Comparison of ENCODE assay signal across 8 cellular contexts in genomic region chr19:2475702-2476450, GRCh38. TPM values are rescaled to one million over a fixed set of nuclear protein-coding genes. Genes with fewer than 3 reads are reported as not detected.
DNase-seq lines count a peak whose midpoint lies in the region; FAIRE-seq and TF ChIP-seq lines count a peak whose summit lies in the region.

Gene GADD45B (plus strand): TSS chr19:2476127. CDS start chr19:2476359, 232 bp downstream.

- FAIRE-seq in G401.6 (lab: Jason Lieb, UNC), result peak; percentile 98

- no peaks in the 10 kb centered on the region for H3K79me1 ChIP-seq in neuronal stem cell (ENCODE audit: low read depth, low read length)

- TF ChIP-seq CTCF in HEK293 (tag by site-specific recombination; IDR thresholded peaks at IDR 0.05), result no peak

- H2AFZ ChIP-seq in neuronal stem cell (ENCODE audit: low read length), result peak within 1 kb of the TSS; percentile 84

- H3K4ac ChIP-seq in neuronal stem cell (ENCODE audit: low read length), result peak within 1 kb of the TSS; percentile 11

- H3K9ac ChIP-seq in neuronal stem cell (ENCODE audit: low read depth, low read length, poor library complexity) (peak within 1 kb of the TSS; percentile 93), subcutaneous abdominal adipose tissue (ENCODE audit: low read length in 5 of 5) (peak within 1 kb of the TSS; percentile 91 to 97 (median 93))

- DNase-seq in MV-4-11 (lab: John Stamatoyannopoulos, UW) (peak; percentile 97), SK-N-DZ (ENCODE audit: low spot score) (peak; percentile 85), foreskin melanocyte (peak; percentile 94), neuronal stem cell (ENCODE audit: low spot score) (peak; percentile 95)
- DNase-seq in activated naive CD4-positive, alpha-beta T cell treated with Interleukin-2 at 50 U/mL for 16 hours, result peak; percentile 96

- H3K4me3 ChIP-seq in HEK293 (ENCODE audit: low read depth, low read length), result peak within 1 kb of the TSS; percentile 95
- peak within 1 kb of the TSS; percentile 70 to 87 for H3K4me3 ChIP-seq in neuronal stem cell (ENCODE audit: low read length in 2 of 2)
- peak within 1 kb of the TSS; percentile 85 to 100 (median 98) for H3K4me3 ChIP-seq in subcutaneous abdominal adipose tissue (ENCODE audit: low read depth in 1 of 5, low read length in 5 of 5)

- H3K9me3 ChIP-seq in HEK293 (ENCODE audit: control insufficient read depth, insufficient read depth, low read depth, low read length) (no peaks in the 10 kb centered on the region), neuronal stem cell (replicated peaks in 1 of 2; ENCODE audit: control insufficient read depth in 2 of 2, insufficient read depth in 1 of 2, low read depth in 1 of 2, low read length in 2 of 2) (no peaks in the 10 kb centered on the region), subcutaneous abdominal adipose tissue (ENCODE audit: control insufficient read depth in 5 of 5, low read length in 5 of 5) (no peaks in the 10 kb centered on the region)

- peak within 1 kb of the TSS; percentile 95 for H3K23ac ChIP-seq in neuronal stem cell (ENCODE audit: low read depth, low read length, poor library complexity)

- CTCF ChIA-PET in HEK293 (lab: Yijun Ruan, JAX), result interaction anchor here (0.6 to 3.7 kb wide), 10 partner anchors 54 to 454 kb away, joined by 3 to 27 read pairs (median 5); no protein-coding TSS in a partner anchor

- H2BK15ac ChIP-seq in neuronal stem cell (ENCODE audit: low read length), result peak within 1 kb of the TSS; percentile 92

- POLR2A ChIA-PET in HEK293 (lab: Yijun Ruan, JAX), result interaction anchor here (0.6 to 6.4 kb wide), 77 partner anchors 9 to 1867 kb away, joined by 3 to 374 read pairs (median 7); partner anchors contain the start of genes DOT1L, LMNB2, LSM7 and MPND

- H3K36me3 ChIP-seq in HEK293 (ENCODE audit: control insufficient read depth in 2 of 2, insufficient read depth in 1 of 2, low read length in 2 of 2) (peaks cover 0 to 6% of the 10 kb centered on the region in 2 experiments; a peak in 1 of 3 replicates), neuronal stem cell (replicated peaks in 1 of 2; ENCODE audit: control insufficient read depth in 2 of 2, insufficient read depth in 2 of 2, low read length in 2 of 2) (peaks cover 0 to 5% of the 10 kb centered on the region in 2 donors), subcutaneous abdominal adipose tissue (ENCODE audit: control insufficient read depth in 5 of 5, insufficient read depth in 5 of 5, low read length in 5 of 5) (peaks cover 0 to 8% (median 4%) of the 10 kb centered on the region in 5 donors)

- peak within 1 kb of the TSS; percentile 66 for H2BK5ac ChIP-seq in neuronal stem cell (ENCODE audit: low read length)

- H3K27ac ChIP-seq in HEK293 (ENCODE audit: extremely low read depth, low read depth, low read length), result peak within 1 kb of the TSS; percentile 68
- no peak within 1 kb of the TSS for H3K27ac ChIP-seq in neuronal stem cell (replicated peaks; ENCODE audit: low read length)
- H3K27ac ChIP-seq in subcutaneous abdominal adipose tissue (ENCODE audit: low read depth, low read length), result peak within 1 kb of the TSS; percentile 90

- H2BK12ac ChIP-seq in neuronal stem cell (ENCODE audit: low read length), result peak within 1 kb of the TSS; percentile 73

- peak within 1 kb of the TSS; percentile 100 for H3K4me2 ChIP-seq in neuronal stem cell (ENCODE audit: insufficient read depth, low read length, poor library complexity, severe bottlenecking)

- peak within 1 kb of the TSS; percentile 95 for H3K18ac ChIP-seq in neuronal stem cell (ENCODE audit: low read length)

- no peak within 1 kb of the TSS for H4K8ac ChIP-seq in neuronal stem cell (ENCODE audit: low read depth, low read length)

- no CpG with 5 or more reads among the region's 70 CpGs for WGBS in neuronal stem cell (ENCODE audit: extremely low coverage in 2 of 2, insufficient read length in 2 of 2, insufficient replicate concordance in 1 of 2), 2 donors

- peak within 1 kb of the TSS; percentile 94 for H3K14ac ChIP-seq in neuronal stem cell (ENCODE audit: low read length)

- H2AK5ac ChIP-seq in neuronal stem cell (ENCODE audit: low read depth, low read length), result peak within 1 kb of the TSS; percentile 90

- H3K4me1 ChIP-seq in HEK293 (ENCODE audit: control insufficient read depth, insufficient read depth, low read length) (peaks cover 15% of the 10 kb centered on the region), neuronal stem cell (ENCODE audit: control insufficient read depth in 2 of 2, insufficient read depth in 1 of 2, low read depth in 1 of 2, low read length in 2 of 2) (peaks cover 18 to 20% of the 10 kb centered on the region in 2 donors), subcutaneous abdominal adipose tissue (ENCODE audit: control insufficient read depth in 5 of 5, insufficient read depth in 5 of 5, low read length in 5 of 5) (peaks cover 7 to 42% (median 27%) of the 10 kb centered on the region in 5 donors)

- H3K27me3 ChIP-seq in neuronal stem cell (ENCODE audit: control insufficient read depth in 3 of 3, insufficient read depth in 3 of 3, low read depth in 1 of 3, low read length in 3 of 3) (peaks cover 0 to 52% (median 23%) of the 10 kb centered on the region in 3 experiments), subcutaneous abdominal adipose tissue (ENCODE audit: control insufficient read depth in 5 of 5, insufficient read depth in 4 of 5, low read length in 5 of 5) (peaks cover 0 to 5% (median 0%) of the 10 kb centered on the region in 5 donors)

- no peak within 1 kb of the TSS for H4K91ac ChIP-seq in neuronal stem cell (ENCODE audit: low read depth, low read length, poor library complexity)

- no peak within 1 kb of the TSS for H2BK120ac ChIP-seq in neuronal stem cell (ENCODE audit: low read depth, low read length)

TF ChIP-seq in HEK293, 187 proteins besides CTCF, POLR2A, EP300 and RAD21 (continues in another document):
- TF ChIP-seq ZNF280C (tag by site-specific recombination; IDR thresholded peaks at IDR 0.05), result no peak
- peak; percentile 77; the same call in 1 of the 2 replicates for TF ChIP-seq ZFP37 (tag by site-specific recombination; IDR thresholded peaks at IDR 0.05)
- TF ChIP-seq, protein P1, sequence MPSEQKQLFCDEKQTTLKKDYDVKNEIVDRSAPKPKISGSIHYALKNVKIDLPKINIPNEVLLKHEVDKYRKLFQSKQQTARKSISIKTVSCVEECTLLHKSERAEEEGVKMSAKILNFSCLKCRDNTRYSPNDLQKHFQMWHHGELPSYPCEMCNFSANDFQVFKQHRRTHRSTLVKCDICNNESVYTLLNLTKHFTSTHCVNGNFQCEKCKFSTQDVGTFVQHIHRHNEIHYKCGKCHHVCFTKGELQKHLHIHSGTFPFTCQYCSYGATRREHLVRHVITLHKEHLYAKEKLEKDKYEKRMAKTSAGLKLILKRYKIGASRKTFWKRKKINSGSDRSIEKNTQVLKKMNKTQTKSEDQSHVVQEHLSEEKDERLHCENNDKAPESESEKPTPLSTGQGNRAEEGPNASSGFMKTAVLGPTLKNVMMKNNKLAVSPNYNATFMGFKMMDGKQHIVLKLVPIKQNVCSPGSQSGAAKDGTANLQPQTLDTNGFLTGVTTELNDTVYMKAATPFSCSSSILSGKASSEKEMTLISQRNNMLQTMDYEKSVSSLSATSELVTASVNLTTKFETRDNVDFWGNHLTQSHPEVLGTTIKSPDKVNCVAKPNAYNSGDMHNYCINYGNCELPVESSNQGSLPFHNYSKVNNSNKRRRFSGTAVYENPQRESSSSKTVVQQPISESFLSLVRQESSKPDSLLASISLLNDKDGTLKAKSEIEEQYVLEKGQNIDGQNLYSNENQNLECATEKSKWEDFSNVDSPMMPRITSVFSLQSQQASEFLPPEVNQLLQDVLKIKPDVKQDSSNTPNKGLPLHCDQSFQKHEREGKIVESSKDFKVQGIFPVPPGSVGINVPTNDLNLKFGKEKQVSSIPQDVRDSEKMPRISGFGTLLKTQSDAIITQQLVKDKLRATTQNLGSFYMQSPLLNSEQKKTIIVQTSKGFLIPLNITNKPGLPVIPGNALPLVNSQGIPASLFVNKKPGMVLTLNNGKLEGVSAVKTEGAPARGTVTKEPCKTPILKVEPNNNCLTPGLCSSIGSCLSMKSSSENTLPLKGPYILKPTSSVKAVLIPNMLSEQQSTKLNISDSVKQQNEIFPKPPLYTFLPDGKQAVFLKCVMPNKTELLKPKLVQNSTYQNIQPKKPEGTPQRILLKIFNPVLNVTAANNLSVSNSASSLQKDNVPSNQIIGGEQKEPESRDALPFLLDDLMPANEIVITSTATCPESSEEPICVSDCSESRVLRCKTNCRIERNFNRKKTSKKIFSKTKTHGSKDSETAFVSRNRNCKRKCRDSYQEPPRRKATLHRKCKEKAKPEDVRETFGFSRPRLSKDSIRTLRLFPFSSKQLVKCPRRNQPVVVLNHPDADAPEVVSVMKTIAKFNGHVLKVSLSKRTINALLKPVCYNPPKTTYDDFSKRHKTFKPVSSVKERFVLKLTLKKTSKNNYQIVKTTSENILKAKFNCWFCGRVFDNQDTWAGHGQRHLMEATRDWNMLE (tag by site-specific recombination; conservative IDR thresholded peaks at IDR 0.05; ENCODE audit: low read depth), result peak; percentile 18; the same call in 1 of the 2 replicates
- TF ChIP-seq ZSCAN30 (tag by site-specific recombination; IDR thresholded peaks at IDR 0.05), result no peak

RNA-seq across cellular contexts. Expression of gene GADD45B, which starts in this region (rescaled TPM):
- polyA plus RNA-seq in SK-N-DZ (2014; cell fraction: cytosol; rRNA removed), result 0.32 TPM in 1 of 2 replicates, not detected in the other
- polyA plus RNA-seq in SK-N-DZ (2014; cell fraction: nucleus; rRNA removed), result not detected in 2 replicates
- polyA plus RNA-seq in neuronal stem cell (2013, experiment 1 of 2), result 3.0 TPM
- polyA plus RNA-seq in neuronal stem cell (2013, experiment 2 of 2), result 2.3 TPM
